ENCODE assay signal across 18 cellular contexts in the genomic region with DNA sequence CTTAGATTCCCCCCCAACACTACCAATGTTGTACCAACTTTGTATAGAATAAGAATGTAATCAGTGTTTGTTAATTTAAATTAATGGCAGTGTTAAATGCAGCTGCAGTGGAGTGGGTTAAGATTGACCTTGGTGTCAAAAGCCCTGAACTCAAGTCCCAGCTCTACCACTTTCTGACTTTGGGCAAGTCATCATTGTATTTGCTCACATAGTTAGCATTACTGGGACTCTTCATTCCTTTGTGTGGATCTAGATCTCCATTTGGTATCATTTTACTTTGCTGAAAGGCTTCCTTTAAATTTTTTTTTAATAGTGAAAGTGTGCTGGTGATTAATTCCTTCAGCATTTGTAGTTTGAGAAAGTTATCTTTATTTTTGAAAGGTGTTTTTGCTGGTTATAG. TPM values are rescaled to one million over a fixed set of nuclear protein-coding genes. Genes with fewer than 3 reads are reported as not detected.
DNase-seq lines count a peak whose midpoint lies in the region; ATAC-seq, FAIRE-seq and TF ChIP-seq lines count a peak whose summit lies in the region.
"Had no signal": no experiment of that assay in that cellular context is flagged by ENCODE, and none has a peak within 500 bp of the region (broad histone marks: within the 10 kb centered on the region; RNA-seq: fewer than 3 reads in every experiment).

No MANE protein-coding gene starts in this region.

- H3K56ac ChIP-seq in mesendoderm (ENCODE audit: low read length), result no peak overlapping the region

- H3K9me2 ChIP-seq in HCT116 (ENCODE audit: insufficient read depth), result no peaks in the 10 kb centered on the region

- intact Hi-C loops in HCT116 (cut with micrococcal nuclease), result no loop called here

- H3K79me2 ChIP-seq in HCT116 (ENCODE audit: insufficient read depth, low read length) (no peaks in the 10 kb centered on the region), mesendoderm (ENCODE audit: control insufficient read depth, insufficient read depth, low read length) (no peaks in the 10 kb centered on the region)

- H4K8ac ChIP-seq in mesendoderm (ENCODE audit: low read depth, low read length), result no peak overlapping the region

- H2BK15ac ChIP-seq in mesendoderm (replicated peaks; ENCODE audit: low read depth), result no peak overlapping the region

- no peak for TF ChIP-seq POLR2A in HCT116 (IDR thresholded peaks at IDR 0.05; ENCODE audit: borderline replicate concordance, extremely low read depth, insufficient read depth, insufficient read length)

- H3K36me3 ChIP-seq in HCT116 (ENCODE audit: control insufficient read depth in 1 of 2, insufficient read depth in 2 of 2, low read length in 2 of 2) (no peaks in the 10 kb centered on the region), mesendoderm (ENCODE audit: control insufficient read depth, insufficient read depth, low read length) (no peaks in the 10 kb centered on the region)

- H2BK5ac ChIP-seq in mesendoderm (ENCODE audit: low read length), result no peak overlapping the region

- DNase-seq in HCT116 (ENCODE audit: low read depth, low spot score) (no peak), WTC11 (ENCODE audit: low spot score) (no peak), mesendoderm (peak; percentile 52), HTR-8/SVneo (ENCODE audit: insufficient read length, low spot score) (no peak), EL (no peak)
- no peak for DNase-seq in activated naive CD4-positive, alpha-beta T cell treated with anti-CD3 and anti-CD28 coated beads, Interleukin-2, amount 50 U/mL, for 72 hours (ENCODE audit: low spot score in 2 of 2)
- DNase-seq: 8988T; C1 segment of cervical spinal cord; Calu3; CD4-positive, alpha-beta memory T cell; COR-L47; DMS53; DMS79 treated with DMSO at 0.1 percent for 48 hours; H9 had no signal

- no peak overlapping the region for H3K18ac ChIP-seq in mesendoderm (ENCODE audit: low read length)

- H3K27ac ChIP-seq in HCT116 (ENCODE audit: low read depth, low read length) (no peak overlapping the region), mesendoderm (ENCODE audit: low read depth, low read length) (no peak overlapping the region)
- H3K27ac ChIP-seq: A549 had no signal

- CTCF ChIA-PET in HCT116 (lab: Charles Lee), result interaction anchor here (1.1 kb wide), 2 partner anchors 14 kb away, joined by 3 read pairs; no protein-coding TSS in a partner anchor
- CTCF ChIA-PET in WTC11 (lab: Charles Lee), result interaction anchor here (0.5 to 3.5 kb wide), 6 partner anchors 10 to 78 kb away, joined by 3 to 46 read pairs (median 5); partner anchors contain the start of gene ZNF697

- POLR2A ChIA-PET in HCT116 (lab: Charles Lee), result no interaction called here
- POLR2A ChIA-PET in WTC11 (lab: Charles Lee), result interaction anchor here (3.2 kb wide), 1 partner anchor 23 kb away, joined by 22 read pairs; the partner anchor contains the start of gene PHGDH

- H3K4me1 ChIP-seq in HCT116 (ENCODE audit: control insufficient read depth in 1 of 2, insufficient read depth in 2 of 2, low read length in 2 of 2) (peaks cover 0 to 19% of the 10 kb centered on the region in 2 experiments; a peak in 3 of 4 replicates), mesendoderm (ENCODE audit: control insufficient read depth, low read depth, low read length) (peaks cover 7% of the 10 kb centered on the region)
- H3K4me1 ChIP-seq: A549 had no signal

- H3K27me3 ChIP-seq in HCT116 (ENCODE audit: insufficient read depth, low read length) (no peaks in the 10 kb centered on the region), mesendoderm (ENCODE audit: insufficient read depth, low read length, poor library complexity) (no peaks in the 10 kb centered on the region)

- H3K27me3 Mint-ChIP-seq in WTC11 (ENCODE audit: low read depth), result no peaks in the 10 kb centered on the region

- no peaks in the 10 kb centered on the region for H4K20me1 ChIP-seq in HCT116 (ENCODE audit: insufficient read depth)

- no peak overlapping the region for H3K9ac ChIP-seq in HCT116 (ENCODE audit: low read length)
- H3K9ac ChIP-seq in mesendoderm (ENCODE audit: low read length), result no peak overlapping the region

- TF ChIP-seq RAD21 in HCT116 (IDR thresholded peaks at IDR 0.05; ENCODE audit: low read depth), result no peak

- H3K27ac Mint-ChIP-seq in WTC11, result no peak overlapping the region
- H3K27ac Mint-ChIP-seq in activated naive CD4-positive, alpha-beta T cell treated with anti-CD3 and anti-CD28 coated beads, Interleukin-2, amount 50 U/mL, for 72 hours, result no peak overlapping the region
- H3K27ac Mint-ChIP-seq: CD4-positive, alpha-beta memory T cell had no signal

- BruUV-seq in HCT116 (replicated peaks; lab: Mats Ljungman, UMichigan), result no TSS peak

- TF ChIP-seq CTCF in HCT116 (IDR thresholded peaks at IDR 0.05 in 2 of 3, conservative IDR thresholded peaks at IDR 0.05 in 1 of 3; ENCODE audit: borderline replicate concordance in 1 of 3, insufficient read depth in 1 of 3, low read depth in 2 of 3, low read length in 2 of 3), result no peak
- TF ChIP-seq CTCF in WTC11 (IDR thresholded peaks at IDR 0.05), result no peak

- peak overlapping the region; percentile 45 for H2AFZ ChIP-seq in HCT116 (ENCODE audit: low read depth, low read length, poor library complexity, severe bottlenecking)

- H4K5ac ChIP-seq in mesendoderm (ENCODE audit: low read length), result no peak overlapping the region

- no peak overlapping the region for H3K4ac ChIP-seq in mesendoderm (ENCODE audit: low read depth, low read length)

- ATAC-seq in HCT116, result no peak
- peak; percentile 21; the same call in 1 of the 2 replicates for ATAC-seq in WTC11
- ATAC-seq in activated naive CD4-positive, alpha-beta T cell treated with anti-CD3 and anti-CD28 coated beads, Interleukin-2, amount 50 U/mL, for 72 hours, result no peak
- ATAC-seq in HG03469 (IDR thresholded peaks at IDR 0.05; ENCODE audit: unreplicated experiment), result no peak
- ATAC-seq: A549 had no signal

- H2BK120ac ChIP-seq in mesendoderm (ENCODE audit: low read depth, low read length), result no peak overlapping the region

- no peak for FAIRE-seq in HTR-8/SVneo (lab: Jason Lieb, UNC)
- FAIRE-seq: A549, G401.6, GM12892 had no signal

- H3K36me3 Mint-ChIP-seq in WTC11, result no peaks in the 10 kb centered on the region
- peaks cover 0 to 8% of the 10 kb centered on the region in 2 donors for H3K36me3 Mint-ChIP-seq in activated naive CD4-positive, alpha-beta T cell treated with anti-CD3 and anti-CD28 coated beads, Interleukin-2, amount 50 U/mL, for 72 hours
- H3K36me3 Mint-ChIP-seq: CD4-positive, alpha-beta memory T cell had no signal

- no peak overlapping the region for H3K4me3 Mint-ChIP-seq in WTC11
- H3K4me3 Mint-ChIP-seq: CD4-positive, alpha-beta memory T cell; H9 had no signal

- RAD21 ChIA-PET in HCT116 (lab: Charles Lee; ENCODE audit: low non-redundant PET in 1 of 2, low total read pairs in 2 of 2, uncharacterized antibody in 2 of 2, unreplicated experiment in 2 of 2), result no interaction called here

- H3K4me1 Mint-ChIP-seq in WTC11, result peaks cover 51% of the 10 kb centered on the region
- H3K4me1 Mint-ChIP-seq: CD4-positive, alpha-beta memory T cell had no signal

- peaks cover 10% of the 10 kb centered on the region; the same call in 1 of the 2 replicates for H3K9me3 Mint-ChIP-seq in WTC11
- peaks cover 0 to 12% of the 10 kb centered on the region in 2 donors for H3K9me3 Mint-ChIP-seq in activated naive CD4-positive, alpha-beta T cell treated with anti-CD3 and anti-CD28 coated beads, Interleukin-2, amount 50 U/mL, for 72 hours

- H3K4me3 ChIP-seq in HCT116 (replicated peaks in 1 of 2; ENCODE audit: low read depth in 1 of 2, low read length in 2 of 2) (no peak overlapping the region), mesendoderm (ENCODE audit: low read length) (no peak overlapping the region)
- H3K4me3 ChIP-seq: A549 had no signal

- no peaks in the 10 kb centered on the region for H3K79me1 ChIP-seq in mesendoderm (ENCODE audit: low read length)

- H3K4me2 ChIP-seq in HCT116 (ENCODE audit: low read length), result no peak overlapping the region
- no peak overlapping the region for H3K4me2 ChIP-seq in mesendoderm (ENCODE audit: low read length)
- H3K4me2 ChIP-seq: A549 had no signal

- no peak overlapping the region for H3K23ac ChIP-seq in mesendoderm (ENCODE audit: low read length)

- H3K9me3 ChIP-seq in HCT116 (ENCODE audit: control insufficient read depth in 1 of 2, insufficient read depth in 1 of 2, low read depth in 1 of 2, low read length in 2 of 2), result no peaks in the 10 kb centered on the region
- H3K9me3 ChIP-seq: A549 had no signal

- H2AK5ac ChIP-seq in mesendoderm (ENCODE audit: low read length), result no peak overlapping the region

TF ChIP-seq in HCT116, 20 proteins besides CTCF, POLR2A, EP300 and RAD21 (continues in another document):
- TF ChIP-seq TCF7L2 (IDR thresholded peaks at IDR 0.05; ENCODE audit: borderline replicate concordance, extremely low read depth, insufficient read depth, insufficient read length), result no peak
- TF ChIP-seq JUND (IDR thresholded peaks at IDR 0.05), result no peak

TF ChIP-seq in WTC11, 78 proteins besides CTCF, POLR2A, EP300 and RAD21 (continues in another document):
- TF ChIP-seq RELA (CRISPR knock-in tag; IDR thresholded peaks at IDR 0.05; ENCODE audit: borderline replicate concordance) (no peak), NR2C2 (CRISPR knock-in tag; IDR thresholded peaks at IDR 0.05) (no peak), ATF1 (CRISPR knock-in tag; IDR thresholded peaks at IDR 0.05) (no peak), NR1H2 (CRISPR knock-in tag; IDR thresholded peaks at IDR 0.05) (no peak), ZNF232 (CRISPR knock-in tag; IDR thresholded peaks at IDR 0.05) (no peak), ZSCAN18 (CRISPR knock-in tag; IDR thresholded peaks at IDR 0.05) (no peak), CREM (CRISPR knock-in tag; IDR thresholded peaks at IDR 0.05) (no peak)

RNA-seq across cellular contexts. Expression of gene PHGDH, which starts 22.2 kb away (rescaled TPM):
- 187 TPM for total RNA-seq in HCT116 (2021; ENCODE audit: unreplicated experiment)
- polyA plus RNA-seq in HCT116 (2012), result 244 and 317 TPM in 2 replicates
- total RNA-seq in WTC11 (2021), result 592 to 630 TPM (median 618 TPM) in 3 replicates
- 198 TPM for polyA plus RNA-seq in mesendoderm (2013, experiment 1 of 2)
- 198 TPM for polyA plus RNA-seq in mesendoderm (2013, experiment 2 of 2)
- 100 to 1,000 TPM in 1 of 2 donors, 10 to 100 TPM in 1; 73.2 to 241 TPM for total RNA-seq in activated naive CD4-positive, alpha-beta T cell treated with anti-CD3 and anti-CD28 coated beads, Interleukin-2, amount 50 U/mL, for 72 hours

RNA-seq across cellular contexts. Expression of gene ZNF697, which starts 41.4 kb away (rescaled TPM):
- total RNA-seq in HCT116 (2021; ENCODE audit: unreplicated experiment) (5.9 TPM), WTC11 (2021) (13.9 to 18.0 TPM (median 14.2 TPM) in 3 replicates)
- 2.1 and 2.6 TPM in 2 replicates for polyA plus RNA-seq in HCT116 (2012)
- polyA plus RNA-seq in mesendoderm (2013, experiment 1 of 2), result 18.1 TPM
- 18.1 TPM for polyA plus RNA-seq in mesendoderm (2013, experiment 2 of 2)
- under 1 TPM; 0.09 to 0.70 TPM for total RNA-seq in activated naive CD4-positive, alpha-beta T cell treated with anti-CD3 and anti-CD28 coated beads, Interleukin-2, amount 50 U/mL, for 72 hours
- polyA plus RNA-seq: CD4-positive, alpha-beta memory T cell had no signal
